In genomic region chr3:57091874-57092273, GRCh38 we compare ENCODE assay signal across 1 cellular context.
TF ChIP-seq lines count a peak whose summit lies in the region.

No MANE protein-coding gene starts in this region.

TF ChIP-seq in GM23338, 12 proteins besides CTCF, POLR2A, EP300 and RAD21 (continued from another document):
- TF ChIP-seq, protein P1, sequence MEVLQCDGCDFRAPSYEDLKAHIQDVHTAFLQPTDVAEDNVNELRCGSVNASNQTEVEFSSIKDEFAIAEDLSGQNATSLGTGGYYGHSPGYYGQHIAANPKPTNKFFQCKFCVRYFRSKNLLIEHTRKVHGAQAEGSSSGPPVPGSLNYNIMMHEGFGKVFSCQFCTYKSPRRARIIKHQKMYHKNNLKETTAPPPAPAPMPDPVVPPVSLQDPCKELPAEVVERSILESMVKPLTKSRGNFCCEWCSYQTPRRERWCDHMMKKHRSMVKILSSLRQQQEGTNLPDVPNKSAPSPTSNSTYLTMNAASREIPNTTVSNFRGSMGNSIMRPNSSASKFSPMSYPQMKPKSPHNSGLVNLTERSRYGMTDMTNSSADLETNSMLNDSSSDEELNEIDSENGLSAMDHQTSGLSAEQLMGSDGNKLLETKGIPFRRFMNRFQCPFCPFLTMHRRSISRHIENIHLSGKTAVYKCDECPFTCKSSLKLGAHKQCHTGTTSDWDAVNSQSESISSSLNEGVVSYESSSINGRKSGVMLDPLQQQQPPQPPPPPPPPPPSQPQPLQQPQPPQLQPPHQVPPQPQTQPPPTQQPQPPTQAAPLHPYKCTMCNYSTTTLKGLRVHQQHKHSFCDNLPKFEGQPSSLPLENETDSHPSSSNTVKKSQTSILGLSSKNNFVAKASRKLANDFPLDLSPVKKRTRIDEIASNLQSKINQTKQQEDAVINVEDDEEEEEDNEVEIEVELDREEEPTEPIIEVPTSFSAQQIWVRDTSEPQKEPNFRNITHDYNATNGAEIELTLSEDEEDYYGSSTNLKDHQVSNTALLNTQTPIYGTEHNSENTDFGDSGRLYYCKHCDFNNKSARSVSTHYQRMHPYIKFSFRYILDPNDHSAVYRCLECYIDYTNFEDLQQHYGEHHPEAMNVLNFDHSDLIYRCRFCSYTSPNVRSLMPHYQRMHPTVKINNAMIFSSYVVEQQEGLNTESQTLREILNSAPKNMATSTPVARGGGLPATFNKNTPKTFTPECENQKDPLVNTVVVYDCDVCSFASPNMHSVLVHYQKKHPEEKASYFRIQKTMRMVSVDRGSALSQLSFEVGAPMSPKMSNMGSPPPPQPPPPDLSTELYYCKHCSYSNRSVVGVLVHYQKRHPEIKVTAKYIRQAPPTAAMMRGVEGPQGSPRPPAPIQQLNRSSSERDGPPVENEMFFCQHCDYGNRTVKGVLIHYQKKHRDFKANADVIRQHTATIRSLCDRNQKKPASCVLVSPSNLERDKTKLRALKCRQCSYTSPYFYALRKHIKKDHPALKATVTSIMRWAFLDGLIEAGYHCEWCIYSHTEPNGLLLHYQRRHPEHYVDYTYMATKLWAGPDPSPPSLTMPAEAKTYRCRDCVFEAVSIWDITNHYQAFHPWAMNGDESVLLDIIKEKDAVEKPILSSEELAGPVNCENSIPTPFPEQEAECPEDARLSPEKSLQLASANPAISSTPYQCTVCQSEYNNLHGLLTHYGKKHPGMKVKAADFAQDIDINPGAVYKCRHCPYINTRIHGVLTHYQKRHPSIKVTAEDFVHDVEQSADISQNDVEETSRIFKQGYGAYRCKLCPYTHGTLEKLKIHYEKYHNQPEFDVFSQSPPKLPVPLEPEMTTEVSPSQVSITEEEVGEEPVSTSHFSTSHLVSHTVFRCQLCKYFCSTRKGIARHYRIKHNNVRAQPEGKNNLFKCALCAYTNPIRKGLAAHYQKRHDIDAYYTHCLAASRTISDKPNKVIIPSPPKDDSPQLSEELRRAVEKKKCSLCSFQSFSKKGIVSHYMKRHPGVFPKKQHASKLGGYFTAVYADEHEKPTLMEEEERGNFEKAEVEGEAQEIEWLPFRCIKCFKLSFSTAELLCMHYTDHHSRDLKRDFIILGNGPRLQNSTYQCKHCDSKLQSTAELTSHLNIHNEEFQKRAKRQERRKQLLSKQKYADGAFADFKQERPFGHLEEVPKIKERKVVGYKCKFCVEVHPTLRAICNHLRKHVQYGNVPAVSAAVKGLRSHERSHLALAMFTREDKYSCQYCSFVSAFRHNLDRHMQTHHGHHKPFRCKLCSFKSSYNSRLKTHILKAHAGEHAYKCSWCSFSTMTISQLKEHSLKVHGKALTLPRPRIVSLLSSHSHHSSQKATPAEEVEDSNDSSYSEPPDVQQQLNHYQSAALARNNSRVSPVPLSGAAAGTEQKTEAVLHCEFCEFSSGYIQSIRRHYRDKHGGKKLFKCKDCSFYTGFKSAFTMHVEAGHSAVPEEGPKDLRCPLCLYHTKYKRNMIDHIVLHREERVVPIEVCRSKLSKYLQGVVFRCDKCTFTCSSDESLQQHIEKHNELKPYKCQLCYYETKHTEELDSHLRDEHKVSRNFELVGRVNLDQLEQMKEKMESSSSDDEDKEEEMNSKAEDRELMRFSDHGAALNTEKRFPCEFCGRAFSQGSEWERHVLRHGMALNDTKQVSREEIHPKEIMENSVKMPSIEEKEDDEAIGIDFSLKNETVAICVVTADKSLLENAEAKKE (CRISPR knock-in tag; IDR thresholded peaks at IDR 0.05) = no peak
- TF ChIP-seq, protein P2, sequence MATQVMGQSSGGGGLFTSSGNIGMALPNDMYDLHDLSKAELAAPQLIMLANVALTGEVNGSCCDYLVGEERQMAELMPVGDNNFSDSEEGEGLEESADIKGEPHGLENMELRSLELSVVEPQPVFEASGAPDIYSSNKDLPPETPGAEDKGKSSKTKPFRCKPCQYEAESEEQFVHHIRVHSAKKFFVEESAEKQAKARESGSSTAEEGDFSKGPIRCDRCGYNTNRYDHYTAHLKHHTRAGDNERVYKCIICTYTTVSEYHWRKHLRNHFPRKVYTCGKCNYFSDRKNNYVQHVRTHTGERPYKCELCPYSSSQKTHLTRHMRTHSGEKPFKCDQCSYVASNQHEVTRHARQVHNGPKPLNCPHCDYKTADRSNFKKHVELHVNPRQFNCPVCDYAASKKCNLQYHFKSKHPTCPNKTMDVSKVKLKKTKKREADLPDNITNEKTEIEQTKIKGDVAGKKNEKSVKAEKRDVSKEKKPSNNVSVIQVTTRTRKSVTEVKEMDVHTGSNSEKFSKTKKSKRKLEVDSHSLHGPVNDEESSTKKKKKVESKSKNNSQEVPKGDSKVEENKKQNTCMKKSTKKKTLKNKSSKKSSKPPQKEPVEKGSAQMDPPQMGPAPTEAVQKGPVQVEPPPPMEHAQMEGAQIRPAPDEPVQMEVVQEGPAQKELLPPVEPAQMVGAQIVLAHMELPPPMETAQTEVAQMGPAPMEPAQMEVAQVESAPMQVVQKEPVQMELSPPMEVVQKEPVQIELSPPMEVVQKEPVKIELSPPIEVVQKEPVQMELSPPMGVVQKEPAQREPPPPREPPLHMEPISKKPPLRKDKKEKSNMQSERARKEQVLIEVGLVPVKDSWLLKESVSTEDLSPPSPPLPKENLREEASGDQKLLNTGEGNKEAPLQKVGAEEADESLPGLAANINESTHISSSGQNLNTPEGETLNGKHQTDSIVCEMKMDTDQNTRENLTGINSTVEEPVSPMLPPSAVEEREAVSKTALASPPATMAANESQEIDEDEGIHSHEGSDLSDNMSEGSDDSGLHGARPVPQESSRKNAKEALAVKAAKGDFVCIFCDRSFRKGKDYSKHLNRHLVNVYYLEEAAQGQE (IDR thresholded peaks at IDR 0.05; ENCODE audit: unreplicated experiment) = no peak
- no peak for TF ChIP-seq ETS1 (IDR thresholded peaks at IDR 0.05)
- TF ChIP-seq JUNB (IDR thresholded peaks at IDR 0.05; ENCODE audit: unreplicated experiment) = no peak
- TF ChIP-seq EZH2phosphoT487 (IDR thresholded peaks at IDR 0.05; ENCODE audit: unreplicated experiment) = no peak
- no peak for TF ChIP-seq EZH2 (IDR thresholded peaks at IDR 0.05; ENCODE audit: low read depth, unreplicated experiment)
- TF ChIP-seq CREB1 (CRISPR knock-in tag; IDR thresholded peaks at IDR 0.05; ENCODE audit: low read depth) = no peak
- no peak for TF ChIP-seq NANOG (IDR thresholded peaks at IDR 0.05; ENCODE audit: borderline replicate concordance)
- no peak for TF ChIP-seq POLR2AphosphoS5 (IDR thresholded peaks at IDR 0.05; ENCODE audit: low read depth)
